In the genomic region with DNA sequence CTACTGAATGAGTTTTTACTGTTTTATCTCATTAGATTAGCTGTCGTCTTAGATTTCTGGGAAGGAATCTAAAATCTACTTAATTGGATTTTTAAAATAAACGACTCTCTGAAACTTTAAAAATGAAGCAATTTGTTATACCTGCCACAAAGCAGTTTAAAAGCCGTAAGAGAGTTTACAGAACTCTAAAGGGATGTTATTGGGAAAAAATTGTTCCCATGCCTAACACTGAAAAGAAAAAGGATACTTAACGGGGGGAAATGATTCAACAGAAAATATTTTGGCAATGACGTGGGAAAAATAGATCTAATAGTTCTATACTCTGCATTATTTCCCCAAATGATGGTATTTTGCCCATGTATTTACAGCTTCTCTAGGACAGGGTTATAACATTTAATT, we compare ENCODE assay signal across 10 cellular contexts. TPM values are rescaled to one million over a fixed set of nuclear protein-coding genes. Genes with fewer than 3 reads are reported as not detected.
DNase-seq lines count a peak whose midpoint lies in the region; ATAC-seq, FAIRE-seq and TF ChIP-seq lines count a peak whose summit lies in the region.
"Had no signal": no experiment of that assay in that cellular context is flagged by ENCODE, and none has a peak within 500 bp of the region (broad histone marks: within the 10 kb centered on the region; RNA-seq: fewer than 3 reads in every experiment).

No MANE protein-coding gene starts in this region.

- no peak for TF ChIP-seq POLR2A in GM12891 (IDR thresholded peaks at IDR 0.05; ENCODE audit: low read depth, low read length)

- ATAC-seq in SK-N-SH treated with all-trans-retinoic acid at 6 μM for 48 hours (peak; percentile 50), GM19351 (IDR thresholded peaks at IDR 0.05; ENCODE audit: unreplicated experiment) (no peak)

- no peaks in the 10 kb centered on the region for H3K27me3 ChIP-seq in fibroblast of lung (ENCODE audit: control insufficient read depth, insufficient read depth, low read length)
- no peaks in the 10 kb centered on the region for H3K27me3 ChIP-seq in skeletal muscle satellite cell (ENCODE audit: control insufficient read depth, insufficient read depth, low read length)

- no peaks in the 10 kb centered on the region for H4K20me1 ChIP-seq in fibroblast of lung (ENCODE audit: control insufficient read depth, extremely low read depth, insufficient read depth, low read length)

- H3K79me2 ChIP-seq in fibroblast of lung (ENCODE audit: control insufficient read depth, insufficient read depth, low read length), result peaks cover 77% of the 10 kb centered on the region

- no peak for TF ChIP-seq CTCF in fibroblast of lung (conservative IDR thresholded peaks at IDR 0.05 in 1 of 2, IDR thresholded peaks at IDR 0.05 in 1 of 2; ENCODE audit: low read depth in 1 of 2, low read length in 2 of 2)

- peak overlapping the region; percentile 86 for H3K27ac ChIP-seq in fibroblast of lung (ENCODE audit: insufficient read depth, low read length)

- peaks cover 50% of the 10 kb centered on the region for H3K4me1 ChIP-seq in fibroblast of lung (ENCODE audit: control insufficient read depth, extremely low read depth, insufficient read depth, low read length)
- peaks cover 83% of the 10 kb centered on the region for H3K4me1 ChIP-seq in skeletal muscle satellite cell (ENCODE audit: control insufficient read depth, insufficient read depth, low read length)

- H2AFZ ChIP-seq in fibroblast of lung (ENCODE audit: low read length), result no peak overlapping the region

- H3K36me3 ChIP-seq in fibroblast of lung (ENCODE audit: control insufficient read depth, insufficient read depth, low read length) (peaks cover 2% of the 10 kb centered on the region), skeletal muscle satellite cell (ENCODE audit: insufficient read depth, low read length) (no peaks in the 10 kb centered on the region)

- H3K9me3 ChIP-seq in fibroblast of lung (ENCODE audit: control insufficient read depth, insufficient read depth, low read depth, low read length), result no peaks in the 10 kb centered on the region
- H3K9me3 ChIP-seq in skeletal muscle satellite cell (replicated peaks; ENCODE audit: low read length), result no peaks in the 10 kb centered on the region

- peak; percentile 76 for DNase-seq in EH (ENCODE audit: low read depth)
- peak in 1 of 2 donors; percentile 53 for DNase-seq in fibroblast of lung (ENCODE audit: low read depth in 2 of 2)
- DNase-seq in NCI-H2171 (lab: John Stamatoyannopoulos, UW), result no peak
- no peak for DNase-seq in SW480 (ENCODE audit: low spot score)
- DNase-seq in GM12891 (ENCODE audit: insufficient read length, low spot score), result no peak
- DNase-seq: NCI-H2171 treated with DMSO at 0.1 percent for 48 hours had no signal

- no peak for FAIRE-seq in GM12891 (lab: Jason Lieb, UNC)
- FAIRE-seq: H1 had no signal

- H3K4me2 ChIP-seq in fibroblast of lung (ENCODE audit: extremely low read depth, insufficient read depth, low read length), result peak overlapping the region; percentile 77
- peak overlapping the region; percentile 71 for H3K4me2 ChIP-seq in skeletal muscle satellite cell (ENCODE audit: low read length)

- H3K9ac ChIP-seq in fibroblast of lung (ENCODE audit: insufficient read depth, low read length), result peak overlapping the region; percentile 40
- H3K9ac ChIP-seq in skeletal muscle satellite cell (ENCODE audit: low read depth, low read length), result peak overlapping the region; percentile 84

- H3K4me3 ChIP-seq in fibroblast of lung (replicated peaks in 1 of 4; ENCODE audit: control extremely low read depth in 1 of 4, insufficient read depth in 1 of 4, low read depth in 3 of 4, low read length in 4 of 4) (peak overlapping the region in 3 of 4 experiments; percentile 7 to 30 (median 8)), skeletal muscle satellite cell (ENCODE audit: low read length) (peak overlapping the region; percentile 46)

TF ChIP-seq in SK-N-SH treated with all-trans-retinoic acid at 6 μM for 48 hours, 23 proteins besides CTCF, POLR2A, EP300 and RAD21:
- no peak for TF ChIP-seq ZNF70 (CRISPR knock-in tag; IDR thresholded peaks at IDR 0.05)
- peak; percentile 65 for TF ChIP-seq PATZ1 (CRISPR knock-in tag; IDR thresholded peaks at IDR 0.05; ENCODE audit: borderline replicate concordance)
- no peak for TF ChIP-seq PPARA (CRISPR knock-in tag; IDR thresholded peaks at IDR 0.05; ENCODE audit: borderline replicate concordance)
- TF ChIP-seq, protein P1, sequence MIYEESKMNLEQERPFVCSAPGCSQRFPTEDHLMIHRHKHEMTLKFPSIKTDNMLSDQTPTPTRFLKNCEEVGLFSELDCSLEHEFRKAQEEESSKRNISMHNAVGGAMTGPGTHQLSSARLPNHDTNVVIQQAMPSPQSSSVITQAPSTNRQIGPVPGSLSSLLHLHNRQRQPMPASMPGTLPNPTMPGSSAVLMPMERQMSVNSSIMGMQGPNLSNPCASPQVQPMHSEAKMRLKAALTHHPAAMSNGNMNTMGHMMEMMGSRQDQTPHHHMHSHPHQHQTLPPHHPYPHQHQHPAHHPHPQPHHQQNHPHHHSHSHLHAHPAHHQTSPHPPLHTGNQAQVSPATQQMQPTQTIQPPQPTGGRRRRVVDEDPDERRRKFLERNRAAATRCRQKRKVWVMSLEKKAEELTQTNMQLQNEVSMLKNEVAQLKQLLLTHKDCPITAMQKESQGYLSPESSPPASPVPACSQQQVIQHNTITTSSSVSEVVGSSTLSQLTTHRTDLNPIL (CRISPR knock-in tag; IDR thresholded peaks at IDR 0.05; ENCODE audit: low read depth), result peak; percentile 45; the same call in 1 of the 2 replicates
- no peak for TF ChIP-seq ZFP3 (CRISPR knock-in tag; IDR thresholded peaks at IDR 0.05)
- peak; percentile 90 for TF ChIP-seq ISL1 (CRISPR knock-in tag; IDR thresholded peaks at IDR 0.05)
- peak; percentile 73 for TF ChIP-seq ZC3H10 (CRISPR knock-in tag; IDR thresholded peaks at IDR 0.05)
- TF ChIP-seq ZFP30 (CRISPR knock-in tag; IDR thresholded peaks at IDR 0.05), result no peak

TF ChIP-seq in GM12891, 5 proteins besides CTCF, POLR2A, EP300 and RAD21:
- no peak for TF ChIP-seq SPI1 (IDR thresholded peaks at IDR 0.05; ENCODE audit: low read depth, low read length)
- TF ChIP-seq POLR2AphosphoS5 (IDR thresholded peaks at IDR 0.05; ENCODE audit: low read depth, low read length), result no peak
- no peak for TF ChIP-seq PAX5 (IDR thresholded peaks at IDR 0.05; ENCODE audit: insufficient read depth, low read length, severe bottlenecking)
- no peak for TF ChIP-seq TAF1 (IDR thresholded peaks at IDR 0.05; ENCODE audit: low read depth, low read length)
- TF ChIP-seq POU2F2 (IDR thresholded peaks at IDR 0.05; ENCODE audit: low read depth, low read length), result no peak

RNA-seq across cellular contexts. Expression of gene ARHGAP17, which starts 27.0 kb away (rescaled TPM):
- 24.7 and 43.4 TPM in 2 replicates for total RNA-seq in fibroblast of lung
- polyA plus RNA-seq in fibroblast of lung, result 60.0 and 61.6 TPM in 2 replicates
- 90.7 and 110 TPM in 2 replicates for polyA plus RNA-seq in fibroblast of lung (2012)
- polyA minus RNA-seq in fibroblast of lung (ENCODE audit: low replicate concordance), result 91.7 and 92.6 TPM in 2 replicates
- total RNA-seq in skeletal muscle satellite cell (2012; rRNA removed), result 24.1 and 27.3 TPM in 2 replicates
- polyA plus RNA-seq in GM12891 (2012; ENCODE audit: low read depth, missing spikeins), result 87.2 TPM
